ENCODE assay signal across 3 cellular contexts in genomic region chr17:33175565-33175964, GRCh38.
A peak's percentile ranks its signal among the peaks of the same experiment; 100 is the strongest.
TF ChIP-seq lines count a peak whose summit lies in the region.

No MANE protein-coding gene starts in this region.

TF ChIP-seq in GM23338, 12 proteins besides CTCF, POLR2A, EP300 and RAD21 (continued from another document):
- no peak for TF ChIP-seq ETS1 (IDR thresholded peaks at IDR 0.05)
- TF ChIP-seq STAT1 (IDR thresholded peaks at IDR 0.05; ENCODE audit: unreplicated experiment) = no peak
- TF ChIP-seq ZNF114 (CRISPR knock-in tag; IDR thresholded peaks at IDR 0.05) = no peak
- TF ChIP-seq CREB1 (CRISPR knock-in tag; IDR thresholded peaks at IDR 0.05; ENCODE audit: low read depth) = no peak
- TF ChIP-seq REST (IDR thresholded peaks at IDR 0.05; ENCODE audit: unreplicated experiment) = no peak
- no peak for TF ChIP-seq ZNF331 (CRISPR knock-in tag; IDR thresholded peaks at IDR 0.05; ENCODE audit: low read depth)

TF ChIP-seq in HEK293, 187 proteins besides CTCF, POLR2A, EP300 and RAD21:
- 0 out of 2 replicates have a peak, but pooled peaks have one; percentile 36 for TF ChIP-seq PRDM10 (tag by site-specific recombination; IDR thresholded peaks at IDR 0.05)
- no peak for TF ChIP-seq ZNF416 (tag by site-specific recombination; IDR thresholded peaks at IDR 0.05)

TF ChIP-seq in neural cell, 6 proteins besides CTCF, POLR2A, EP300 and RAD21 (continued from another document):
- peak; percentile 26 for TF ChIP-seq REST (IDR thresholded peaks at IDR 0.05; ENCODE audit: borderline replicate concordance)
